Comparison of ENCODE assay signal across 29 cellular contexts in the genomic region with DNA sequence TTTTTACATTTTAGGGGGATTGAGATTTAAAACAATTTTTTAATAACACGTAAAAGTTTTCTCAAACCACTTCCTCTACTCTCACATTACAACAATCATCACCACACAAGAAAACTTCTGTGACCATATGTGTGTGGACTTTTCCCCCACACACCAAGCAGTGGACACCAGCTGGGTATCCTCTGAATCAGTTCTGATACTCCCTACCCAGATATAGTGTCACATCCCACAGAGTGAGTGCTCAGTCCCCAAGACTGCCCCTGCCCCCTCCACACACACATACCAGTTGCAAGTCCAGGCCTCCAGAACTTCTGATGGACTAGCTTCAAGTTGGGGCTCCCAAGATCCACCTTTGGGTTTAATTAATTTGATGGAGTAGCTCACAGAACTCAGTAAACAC. TPM values are rescaled to one million over a fixed set of nuclear protein-coding genes. Genes with fewer than 3 reads are reported as not detected.
DNase-seq lines count a peak whose midpoint lies in the region; ATAC-seq, FAIRE-seq and TF ChIP-seq lines count a peak whose summit lies in the region.
"Had no signal": no experiment of that assay in that cellular context is flagged by ENCODE, and none has a peak within 500 bp of the region (broad histone marks: within the 10 kb centered on the region; RNA-seq: fewer than 3 reads in every experiment).

No MANE protein-coding gene starts in this region.

- no peak for ATAC-seq in GM23338
- no peak for ATAC-seq in stimulated activated naive B cell treated with anti-CD40 and anti-IgM and Interleukin-4, amounts not matched to agents 10 μg/mL and 1 μg/mL and 100 μg/mL, for 72 hours (replicated peaks)
- ATAC-seq in right lobe of liver, result no peak
- ATAC-seq: A549, HepG2 had no signal

- H3K9me2 ChIP-seq in GM23338 (ENCODE audit: insufficient read depth), result no peaks in the 10 kb centered on the region

- no peak overlapping the region for H3K4me2 ChIP-seq in GM23338
- H3K4me2 ChIP-seq: A549 had no signal

- H4K20me1 ChIP-seq in GM23338 (replicated peaks; ENCODE audit: insufficient read depth), result no peaks in the 10 kb centered on the region

- H3K4me3 Mint-ChIP-seq in GM23338 (no peak overlapping the region), progenitor cell of endocrine pancreas (ENCODE audit: low read depth) (no peak overlapping the region)
- no peak overlapping the region for H3K4me3 Mint-ChIP-seq in stimulated activated naive B cell treated with anti-CD40 and anti-IgM and Interleukin-4, amounts not matched to agents 10 μg/mL and 1 μg/mL and 100 μg/mL, for 72 hours
- H3K4me3 Mint-ChIP-seq: CD8-positive, alpha-beta memory T cell; H9 had no signal

- no peak overlapping the region for H2AFZ ChIP-seq in GM23338

- no peaks in the 10 kb centered on the region for H3K27me3 Mint-ChIP-seq in GM23338 (ENCODE audit: insufficient read depth, low read depth, poor library complexity)
- H3K27me3 Mint-ChIP-seq in stimulated activated naive B cell treated with anti-CD40 and anti-IgM and Interleukin-4, amounts not matched to agents 10 μg/mL and 1 μg/mL and 100 μg/mL, for 72 hours, result no peaks in the 10 kb centered on the region
- H3K27me3 Mint-ChIP-seq in progenitor cell of endocrine pancreas, result no peaks in the 10 kb centered on the region
- H3K27me3 Mint-ChIP-seq: CD8-positive, alpha-beta memory T cell had no signal

- H3K27ac ChIP-seq in GM23338 (ENCODE audit: low read depth), result no peak overlapping the region
- H3K27ac ChIP-seq in right lobe of liver, result no peak overlapping the region
- H3K27ac ChIP-seq: A549, SJSA1 had no signal

- intact Hi-C loops in right lobe of liver (cut with DNase I), result no loop called here

- H3K4me1 ChIP-seq in GM23338 (ENCODE audit: insufficient read depth) (peaks cover 14% of the 10 kb centered on the region), right lobe of liver (no peaks in the 10 kb centered on the region)

- H3K4me1 Mint-ChIP-seq in GM23338, result peaks cover 18% of the 10 kb centered on the region; the same call in 2 of the 3 replicates
- no peaks in the 10 kb centered on the region for H3K4me1 Mint-ChIP-seq in stimulated activated naive B cell treated with anti-CD40 and anti-IgM and Interleukin-4, amounts not matched to agents 10 μg/mL and 1 μg/mL and 100 μg/mL, for 72 hours
- H3K4me1 Mint-ChIP-seq in progenitor cell of endocrine pancreas (ENCODE audit: low read depth), result no peaks in the 10 kb centered on the region

- H3K4me3 ChIP-seq in GM23338 (no peak overlapping the region), right lobe of liver (no peak overlapping the region)
- H3K4me3 ChIP-seq: A549, SJSA1 had no signal

- no peaks in the 10 kb centered on the region for H3K9me3 Mint-ChIP-seq in GM23338
- no peaks in the 10 kb centered on the region for H3K9me3 Mint-ChIP-seq in stimulated activated naive B cell treated with anti-CD40 and anti-IgM and Interleukin-4, amounts not matched to agents 10 μg/mL and 1 μg/mL and 100 μg/mL, for 72 hours
- H3K9me3 Mint-ChIP-seq in progenitor cell of endocrine pancreas (ENCODE audit: low read depth), result no peaks in the 10 kb centered on the region
- H3K9me3 Mint-ChIP-seq: CD8-positive, alpha-beta memory T cell; H9 had no signal

- no peak for FAIRE-seq in H54 (lab: Jason Lieb, UNC)
- FAIRE-seq: A549, GM12892, GM19239, HepG2 had no signal

- H3K27me3 ChIP-seq in GM23338 (ENCODE audit: insufficient read depth), result no peaks in the 10 kb centered on the region
- no peaks in the 10 kb centered on the region for H3K27me3 ChIP-seq in right lobe of liver
- H3K27me3 ChIP-seq: SJSA1 had no signal

- H3K9me3 ChIP-seq in right lobe of liver, result no peaks in the 10 kb centered on the region
- H3K9me3 ChIP-seq: A549, SJSA1 had no signal

- TF ChIP-seq POLR2A in H54 (IDR thresholded peaks at IDR 0.05; ENCODE audit: low read depth, low read length) (no peak), right lobe of liver (IDR thresholded peaks at IDR 0.05) (no peak)

- DNase-seq in GM23338 (ENCODE audit: low spot score) (no peak), LHCN-M2 (ENCODE audit: low read depth) (peak; percentile 8), left kidney (ENCODE audit: low read depth, low spot score) (peak; percentile 8), progenitor cell of endocrine pancreas (ENCODE audit: low spot score, unreplicated experiment) (no peak), H54 (ENCODE audit: insufficient read length, low spot score) (no peak), right lobe of liver (no peak)
- no peak for DNase-seq in stimulated activated naive B cell treated with anti-CD40 and anti-IgM and Interleukin-4, amounts not matched to agents 10 μg/mL and 1 μg/mL and 100 μg/mL, for 72 hours
- DNase-seq: C1 segment of cervical spinal cord; CD8-positive, alpha-beta memory T cell; DMS 273 treated with DMSO at 0.1 percent for 48 hours; DMS79 treated with DMSO at 0.1 percent for 48 hours; H9; KBM-7; MM.1S; NCI-H1048; NCI-H1417; NCI-H1694; NCI-H2029 treated with DMSO at 0.1 percent for 48 hours; NCI-H2171; NCI-H226; NCI-H510A; NCI-H69; Right ventricle myocardium superior; RPMI8226 had no signal

- TF ChIP-seq CTCF in GM23338 (conservative IDR thresholded peaks at IDR 0.05; ENCODE audit: low read depth in 2 of 2) (no peak), progenitor cell of endocrine pancreas (IDR thresholded peaks at IDR 0.05; ENCODE audit: unreplicated experiment) (no peak), right lobe of liver (IDR thresholded peaks at IDR 0.05) (no peak)

- no peaks in the 10 kb centered on the region for H3K79me2 ChIP-seq in GM23338 (replicated peaks; ENCODE audit: insufficient read depth)

- WGBS in right lobe of liver (ENCODE audit: insufficient coverage, low coverage, low lambda C conversion rate, missing lambda C conversion rate), result 71% methylated on average over 1 of the region's 1 CpG

- peaks cover 9% of the 10 kb centered on the region for H3K36me3 ChIP-seq in GM23338 (ENCODE audit: insufficient read depth)
- H3K36me3 ChIP-seq in right lobe of liver, result peaks cover 0 to 32% (median 1%) of the 10 kb centered on the region in 4 donors

- H3K27ac Mint-ChIP-seq in GM23338 (peak overlapping the region; percentile 62; the same call in 1 of the 2 replicates), progenitor cell of endocrine pancreas (no peak overlapping the region)
- peak overlapping the region; percentile 2 for H3K27ac Mint-ChIP-seq in stimulated activated naive B cell treated with anti-CD40 and anti-IgM and Interleukin-4, amounts not matched to agents 10 μg/mL and 1 μg/mL and 100 μg/mL, for 72 hours

- H3F3A ChIP-seq in GM23338 (replicated peaks; ENCODE audit: low read depth), result no peaks in the 10 kb centered on the region

- H3K36me3 Mint-ChIP-seq in GM23338 (ENCODE audit: low read depth) (peaks cover 14% of the 10 kb centered on the region), progenitor cell of endocrine pancreas (ENCODE audit: insufficient read depth) (peaks cover 28% of the 10 kb centered on the region)
- H3K36me3 Mint-ChIP-seq in stimulated activated naive B cell treated with anti-CD40 and anti-IgM and Interleukin-4, amounts not matched to agents 10 μg/mL and 1 μg/mL and 100 μg/mL, for 72 hours, result peaks cover 38 to 50% of the 10 kb centered on the region in 2 donors

TF ChIP-seq in GM23338, 12 proteins besides CTCF, POLR2A, EP300 and RAD21:
- TF ChIP-seq JUNB (IDR thresholded peaks at IDR 0.05; ENCODE audit: unreplicated experiment) (no peak), POLR2AphosphoS5 (IDR thresholded peaks at IDR 0.05; ENCODE audit: low read depth) (no peak), ZNF331 (CRISPR knock-in tag; IDR thresholded peaks at IDR 0.05; ENCODE audit: low read depth) (no peak), EZH2 (IDR thresholded peaks at IDR 0.05; ENCODE audit: low read depth, unreplicated experiment) (no peak), NANOG (IDR thresholded peaks at IDR 0.05; ENCODE audit: borderline replicate concordance) (no peak), EZH2phosphoT487 (IDR thresholded peaks at IDR 0.05; ENCODE audit: unreplicated experiment) (no peak), ZNF114 (CRISPR knock-in tag; IDR thresholded peaks at IDR 0.05) (no peak)
- TF ChIP-seq, protein P1, sequence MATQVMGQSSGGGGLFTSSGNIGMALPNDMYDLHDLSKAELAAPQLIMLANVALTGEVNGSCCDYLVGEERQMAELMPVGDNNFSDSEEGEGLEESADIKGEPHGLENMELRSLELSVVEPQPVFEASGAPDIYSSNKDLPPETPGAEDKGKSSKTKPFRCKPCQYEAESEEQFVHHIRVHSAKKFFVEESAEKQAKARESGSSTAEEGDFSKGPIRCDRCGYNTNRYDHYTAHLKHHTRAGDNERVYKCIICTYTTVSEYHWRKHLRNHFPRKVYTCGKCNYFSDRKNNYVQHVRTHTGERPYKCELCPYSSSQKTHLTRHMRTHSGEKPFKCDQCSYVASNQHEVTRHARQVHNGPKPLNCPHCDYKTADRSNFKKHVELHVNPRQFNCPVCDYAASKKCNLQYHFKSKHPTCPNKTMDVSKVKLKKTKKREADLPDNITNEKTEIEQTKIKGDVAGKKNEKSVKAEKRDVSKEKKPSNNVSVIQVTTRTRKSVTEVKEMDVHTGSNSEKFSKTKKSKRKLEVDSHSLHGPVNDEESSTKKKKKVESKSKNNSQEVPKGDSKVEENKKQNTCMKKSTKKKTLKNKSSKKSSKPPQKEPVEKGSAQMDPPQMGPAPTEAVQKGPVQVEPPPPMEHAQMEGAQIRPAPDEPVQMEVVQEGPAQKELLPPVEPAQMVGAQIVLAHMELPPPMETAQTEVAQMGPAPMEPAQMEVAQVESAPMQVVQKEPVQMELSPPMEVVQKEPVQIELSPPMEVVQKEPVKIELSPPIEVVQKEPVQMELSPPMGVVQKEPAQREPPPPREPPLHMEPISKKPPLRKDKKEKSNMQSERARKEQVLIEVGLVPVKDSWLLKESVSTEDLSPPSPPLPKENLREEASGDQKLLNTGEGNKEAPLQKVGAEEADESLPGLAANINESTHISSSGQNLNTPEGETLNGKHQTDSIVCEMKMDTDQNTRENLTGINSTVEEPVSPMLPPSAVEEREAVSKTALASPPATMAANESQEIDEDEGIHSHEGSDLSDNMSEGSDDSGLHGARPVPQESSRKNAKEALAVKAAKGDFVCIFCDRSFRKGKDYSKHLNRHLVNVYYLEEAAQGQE (IDR thresholded peaks at IDR 0.05; ENCODE audit: unreplicated experiment), result no peak

RNA-seq across cellular contexts. Expression of a gene that starts 53.3 kb away (rescaled TPM):
- total RNA-seq in GM23338 (2014; rRNA removed; shearing (Covaris generic)), result 107 and 119 TPM in 2 replicates
- 47.8 and 64.8 TPM in 2 replicates for polyA plus RNA-seq in GM23338 (2016; fragmentation: Nextera tagmentation; extraction: Ambion mirVana)
- total RNA-seq in LHCN-M2 (2014; rRNA removed) (168 and 254 TPM in 2 replicates), progenitor cell of endocrine pancreas (215 and 221 TPM in 2 replicates), right lobe of liver (10 to 100 TPM; 25.0 to 68.4 (median 38.6) TPM)
- 254 TPM for polyA plus RNA-seq in LHCN-M2 (2012)

Comparison
In these comparisons a context has a peak if more than half of its experiments do, and no peak if none do; other contexts are left out.
1. DNase-seq: peak in LHCN-M2 (single experiment) and left kidney (single experiment); none in GM23338 (single experiment), stimulated activated naive B cell treated with anti-CD40 and anti-IgM and Interleukin-4, amounts not matched to agents 10 μg/mL and 1 μg/mL and 100 μg/mL, for 72 hours (single experiment), progenitor cell of endocrine pancreas (single experiment), H54 (single experiment) and right lobe of liver (0 of 3).